25 cellular contexts compared by ENCODE assay signal in genomic region chr1:99738858-99739465, GRCh38.
"Had no signal": no experiment of that assay in that cellular context is flagged by ENCODE, and none has a peak within 500 bp of the region (broad histone marks: within the 10 kb centered on the region; RNA-seq: fewer than 3 reads in every experiment).

No MANE protein-coding gene starts in this region.

- ATAC-seq: effector memory CD8-positive, alpha-beta T cell; foreskin keratinocyte; heart right ventricle; naive thymus-derived CD8-positive, alpha-beta T cell; psoas muscle had no signal

- H3K79me2 ChIP-seq: parathyroid adenoma had no signal

- H3K27ac ChIP-seq: adrenal gland, ascending aorta, cardiac muscle cell, esophagus muscularis mucosa, foreskin keratinocyte, heart right ventricle, parathyroid adenoma, psoas muscle, right atrium auricular region, spleen, suprapubic skin, tibial artery had no signal

- H3K9ac ChIP-seq: parathyroid adenoma had no signal

- DNase-seq: activated CD4-positive, alpha-beta T cell treated with anti-CD3 and anti-CD28 coated beads for 4 hours; activated CD4-positive, alpha-beta T cell treated with anti-CD3 and anti-CD28 coated beads, Interleukin-2, amount 50 U/mL, for 4 hours; activated CD4-positive, CD25-positive, alpha-beta regulatory T cell; activated CD8-positive, alpha-beta memory T cell treated with anti-CD3 and anti-CD28 coated beads for 24 hours; activated effector memory CD4-positive, alpha-beta T cell treated with Interleukin-2 at 50 U/mL for 16 hours; activated naive CD4-positive, alpha-beta T cell treated with Interleukin-2 at 50 U/mL for 16 hours; activated naive CD8-positive, alpha-beta T cell treated with anti-CD3 and anti-CD28 coated beads for 36 hours; adrenal gland; cortex of kidney; effector memory CD8-positive, alpha-beta T cell; foreskin keratinocyte; heart right ventricle; kidney glomerular epithelial cell; naive thymus-derived CD8-positive, alpha-beta T cell; nucleus accumbens; psoas muscle; spleen; stimulated activated naive CD4-positive, alpha-beta T cell; tibial artery had no signal

- H3K9me3 ChIP-seq: adrenal gland, ascending aorta, esophagus muscularis mucosa, heart right ventricle, psoas muscle, right atrium auricular region, spleen, suprapubic skin, tibial artery had no signal

- H3K27me3 ChIP-seq: adrenal gland, ascending aorta, cardiac muscle cell, esophagus muscularis mucosa, foreskin keratinocyte, heart right ventricle, right atrium auricular region, spleen, suprapubic skin, tibial artery had no signal

- H2AFZ ChIP-seq: parathyroid adenoma had no signal

- H3K4me3 ChIP-seq: adrenal gland, ascending aorta, cardiac muscle cell, esophagus muscularis mucosa, heart right ventricle, psoas muscle, right atrium auricular region, spleen, suprapubic skin, tibial artery had no signal

- H3K4me1 ChIP-seq: adrenal gland, ascending aorta, parathyroid adenoma, psoas muscle, right atrium auricular region, spleen, tibial artery had no signal
